15 cellular contexts compared by ENCODE assay signal in genomic region chr1:156551866-156552265, GRCh38. TPM values are rescaled to one million over a fixed set of nuclear protein-coding genes. Genes with fewer than 3 reads are reported as not detected.
DNase-seq lines count a peak whose midpoint lies in the region; ATAC-seq and TF ChIP-seq lines count a peak whose summit lies in the region.
"Had no signal": no experiment of that assay in that cellular context is flagged by ENCODE, and none has a peak within 500 bp of the region (broad histone marks: within the 10 kb centered on the region; RNA-seq: fewer than 3 reads in every experiment).

No MANE protein-coding gene starts in this region.

- H3K27me3 ChIP-seq in IMR-90 (ENCODE audit: control insufficient read depth, insufficient read depth, low read length), result no peaks in the 10 kb centered on the region
- H3K27me3 ChIP-seq in osteoblast (ENCODE audit: insufficient read depth, low read length), result no peaks in the 10 kb centered on the region
- H3K27me3 ChIP-seq: left lung, SJSA1 had no signal

- TF ChIP-seq CTCF in Calu3 (IDR thresholded peaks at IDR 0.05; ENCODE audit: unreplicated experiment), result no peak
- TF ChIP-seq CTCF in IMR-90 (conservative IDR thresholded peaks at IDR 0.05; ENCODE audit: low read depth, low read length), result no peak
- TF ChIP-seq CTCF in osteoblast (IDR thresholded peaks at IDR 0.05; ENCODE audit: extremely low read depth, low read depth, low read length), result no peak
- no peak for TF ChIP-seq CTCF in glutamatergic neuron (IDR thresholded peaks at IDR 0.05; ENCODE audit: partially characterized antibody, unreplicated experiment)

- intact Hi-C loops in Calu3 (cut with micrococcal nuclease; ENCODE audit: unreplicated experiment), result no loop called here
- intact Hi-C loops in IMR-90 (cut with micrococcal nuclease), result no loop called here

- no peak for TF ChIP-seq RAD21 in IMR-90 (IDR thresholded peaks at IDR 0.05; ENCODE audit: low read length)

- dilution Hi-C loops in IMR-90 (cut with HindIII; ENCODE audit: low sequenced_read_pairs, unreplicated experiment), result no loop called here

- TF ChIP-seq POLR2A in IMR-90 (IDR thresholded peaks at IDR 0.05; ENCODE audit: low read depth, low read length), result no peak

- no peak overlapping the region for H3K4me3 Mint-ChIP-seq in Calu3 (ENCODE audit: low read depth, unreplicated experiment)
- no peak overlapping the region for H3K4me3 Mint-ChIP-seq in glutamatergic neuron (ENCODE audit: unreplicated experiment)
- H3K4me3 Mint-ChIP-seq: activated naive CD4-positive, alpha-beta T cell treated with anti-CD3 and anti-CD28 coated beads, Interleukin-2, amount 50 U/mL, for 24 hours had no signal

- H2AK9ac ChIP-seq in IMR-90 (replicated peaks; ENCODE audit: low read depth, low read length, poor library complexity), result no peak overlapping the region

- no peak overlapping the region for H3K23ac ChIP-seq in IMR-90 (ENCODE audit: low read depth, low read length)

- H3K18ac ChIP-seq in IMR-90 (ENCODE audit: low read depth, low read length), result no peak overlapping the region

- no peak overlapping the region for H3K56ac ChIP-seq in IMR-90 (ENCODE audit: extremely low read depth, insufficient read depth, low read length)

- H3K79me2 ChIP-seq in osteoblast (ENCODE audit: insufficient read depth, low read length), result no peaks in the 10 kb centered on the region

- H3K9me3 ChIP-seq in IMR-90 (ENCODE audit: control insufficient read depth, insufficient read depth, low read length) (no peaks in the 10 kb centered on the region), osteoblast (ENCODE audit: low read depth, low read length) (no peaks in the 10 kb centered on the region)
- H3K9me3 ChIP-seq: left lung, SJSA1 had no signal

- CTCF ChIA-PET in Calu3 (lab: Charles Lee), result no interaction called here
- CTCF ChIA-PET in IMR-90 (lab: Yijun Ruan, JAX), result no interaction called here

- H3K27ac ChIP-seq in IMR-90 (ENCODE audit: insufficient read depth, low read length), result no peak overlapping the region
- H3K27ac ChIP-seq in osteoblast (ENCODE audit: low read depth, low read length), result peak overlapping the region; percentile 35
- H3K27ac ChIP-seq: left lung, SJSA1 had no signal

- no peak overlapping the region for H4K5ac ChIP-seq in IMR-90 (ENCODE audit: low read depth, low read length)

- peak; percentile 16 for DNase-seq in Calu3
- DNase-seq in IMR-90, result peak; percentile 19
- DNase-seq in SKM-1 treated with dmso at 0.1 percent for 144 hours (lab: John Stamatoyannopoulos, UW; ENCODE audit: unreplicated experiment), result peak; percentile 78
- DNase-seq in osteoblast (ENCODE audit: insufficient read length, low spot score, missing footprints), result no peak
- no peak for DNase-seq in glutamatergic neuron
- DNase-seq in GF-D8 (lab: John Stamatoyannopoulos, UW), result no peak
- DNase-seq: left lung, NCI-H1436, NCI-H526 had no signal

- in situ Hi-C loops in IMR-90 (cut with MboI; ENCODE audit: low sequenced_read_pairs), result no loop called here

- no peak overlapping the region for H2BK15ac ChIP-seq in IMR-90 (ENCODE audit: low read depth, low read length)

- no peak for ATAC-seq in IMR-90 (ENCODE audit: low read depth)
- no peak for ATAC-seq in GM18511 (IDR thresholded peaks at IDR 0.05; ENCODE audit: unreplicated experiment)
- ATAC-seq: left lung, sciatic nerve had no signal

- H3K4me3 ChIP-seq in IMR-90 (ENCODE audit: insufficient read depth, low read depth, low read length) (no peak overlapping the region), osteoblast (ENCODE audit: insufficient read depth, low read length) (no peak overlapping the region)
- H3K4me3 ChIP-seq: left lung, SJSA1 had no signal

- H3K27me3 Mint-ChIP-seq in Calu3 (ENCODE audit: unreplicated experiment) (no peaks in the 10 kb centered on the region), glutamatergic neuron (ENCODE audit: unreplicated experiment) (peaks cover 6% of the 10 kb centered on the region)
- H3K27me3 Mint-ChIP-seq: activated naive CD4-positive, alpha-beta T cell treated with anti-CD3 and anti-CD28 coated beads, Interleukin-2, amount 50 U/mL, for 24 hours had no signal

- 0 out of 2 replicates have a peak overlapping the region, but pooled peaks have one; percentile 46 for H2AK5ac ChIP-seq in IMR-90 (ENCODE audit: low read depth, low read length)

- H4K20me1 ChIP-seq in IMR-90 (ENCODE audit: insufficient read depth, low read length), result no peaks in the 10 kb centered on the region
- H4K20me1 ChIP-seq in osteoblast (ENCODE audit: insufficient read depth, low read length), result no peaks in the 10 kb centered on the region

- H3K9me3 Mint-ChIP-seq in Calu3 (ENCODE audit: low read depth, unreplicated experiment) (no peaks in the 10 kb centered on the region), glutamatergic neuron (ENCODE audit: unreplicated experiment) (peaks cover 8% of the 10 kb centered on the region)
- H3K9me3 Mint-ChIP-seq: activated naive CD4-positive, alpha-beta T cell treated with anti-CD3 and anti-CD28 coated beads, Interleukin-2, amount 50 U/mL, for 24 hours had no signal

- H3K4me2 ChIP-seq in IMR-90 (ENCODE audit: low read depth, low read length) (no peak overlapping the region), osteoblast (ENCODE audit: insufficient read depth, low read length) (no peak overlapping the region)

- H3K36me3 Mint-ChIP-seq in Calu3 (ENCODE audit: insufficient read depth, unreplicated experiment) (peaks cover 23% of the 10 kb centered on the region), glutamatergic neuron (ENCODE audit: unreplicated experiment) (peaks cover 4% of the 10 kb centered on the region)
- H3K36me3 Mint-ChIP-seq: activated naive CD4-positive, alpha-beta T cell treated with anti-CD3 and anti-CD28 coated beads, Interleukin-2, amount 50 U/mL, for 24 hours had no signal

- no peak overlapping the region for H2BK5ac ChIP-seq in IMR-90 (ENCODE audit: low read depth, low read length, poor library complexity, severe bottlenecking)

- H2BK120ac ChIP-seq in IMR-90 (ENCODE audit: low read depth, low read length), result no peak overlapping the region

- peaks cover 19% of the 10 kb centered on the region for H3K4me1 Mint-ChIP-seq in Calu3 (ENCODE audit: low read depth, unreplicated experiment)
- no peaks in the 10 kb centered on the region for H3K4me1 Mint-ChIP-seq in glutamatergic neuron (ENCODE audit: low read depth, unreplicated experiment)
- H3K4me1 Mint-ChIP-seq: activated naive CD4-positive, alpha-beta T cell treated with anti-CD3 and anti-CD28 coated beads, Interleukin-2, amount 50 U/mL, for 24 hours had no signal

- H3K27ac Mint-ChIP-seq in Calu3 (ENCODE audit: unreplicated experiment) (no peak overlapping the region), glutamatergic neuron (ENCODE audit: unreplicated experiment) (no peak overlapping the region)
- H3K27ac Mint-ChIP-seq: activated naive CD4-positive, alpha-beta T cell treated with anti-CD3 and anti-CD28 coated beads, Interleukin-2, amount 50 U/mL, for 24 hours had no signal

- no peaks in the 10 kb centered on the region for H3K4me1 ChIP-seq in IMR-90 (ENCODE audit: control insufficient read depth, insufficient read depth, low read length)
- H3K4me1 ChIP-seq in osteoblast (ENCODE audit: insufficient read depth, low read length), result peaks cover 8% of the 10 kb centered on the region

- BruUV-seq in Calu3 (replicated peaks; lab: Mats Ljungman, UMichigan) (no TSS peak), IMR-90 (replicated peaks; lab: Mats Ljungman, UMichigan) (no TSS peak)

- H2AFZ ChIP-seq in IMR-90 (replicated peaks; ENCODE audit: low read length, poor library complexity) (no peak overlapping the region), osteoblast (ENCODE audit: low read length) (peak overlapping the region; percentile 54)

- POLR2A ChIA-PET in IMR-90 (lab: Charles Lee; ENCODE audit: unreplicated experiment), result no interaction called here

- no peak overlapping the region for H3K9ac ChIP-seq in IMR-90 (ENCODE audit: low read depth, low read length)

- H3K14ac ChIP-seq in IMR-90 (replicated peaks; ENCODE audit: low read depth, low read length), result peak overlapping the region; percentile 63

- H3K36me3 ChIP-seq in IMR-90 (ENCODE audit: control insufficient read depth, insufficient read depth, low read length) (peaks cover 12% of the 10 kb centered on the region), osteoblast (ENCODE audit: insufficient read depth, low read length) (peaks cover 49% of the 10 kb centered on the region)

- no peak overlapping the region for H3K4ac ChIP-seq in IMR-90 (ENCODE audit: low read depth, low read length)

- H3K9me1 ChIP-seq in IMR-90 (ENCODE audit: insufficient read depth, low read length), result peaks cover 13% of the 10 kb centered on the region

- no peak overlapping the region for H4K8ac ChIP-seq in IMR-90 (ENCODE audit: low read depth in 2 of 2, low read length in 2 of 2)

- H2BK20ac ChIP-seq in IMR-90 (ENCODE audit: low read depth, low read length), result no peak overlapping the region

- 90% methylated on average over 2 of the region's 6 CpGs; no CpG with 5 or more reads in 1 of the 2 experiments for whole genome bisulfite sequencing in IMR-90 (ENCODE audit: extremely low coverage in 2 of 2, insufficient read length in 1 of 2), 2 experiments

- H3K79me1 ChIP-seq in IMR-90 (ENCODE audit: low read depth in 1 of 2, low read length in 2 of 2), result peaks cover 0 to 22% of the 10 kb centered on the region in 2 experiments; a peak in 3 of 4 replicates

- no peak overlapping the region for H4K91ac ChIP-seq in IMR-90 (ENCODE audit: insufficient read depth, low read depth, low read length)

RNA-seq across cellular contexts. Expression of gene IQGAP3, which starts 20.5 kb away (rescaled TPM):
- 66.2 and 93.6 TPM in 2 replicates for total RNA-seq in Calu3 (2022)
- total RNA-seq in IMR-90 (2012; rRNA removed), result 13.6 TPM in 2 replicates
- polyA plus RNA-seq in IMR-90 (2012; rRNA removed), result 12.5 and 14.9 TPM in 2 replicates
- 3.7 TPM in 2 replicates for polyA plus RNA-seq in IMR-90 (2012; cell fraction: cytosol; rRNA removed)
- 54.5 and 78.1 TPM in 2 replicates for polyA plus RNA-seq in IMR-90 (2012; cell fraction: nucleus; rRNA removed; ENCODE audit: low replicate concordance)
- 2.9 and 3.5 TPM in 2 replicates for total RNA-seq in osteoblast
- 6.1 TPM for total RNA-seq in glutamatergic neuron (ENCODE audit: unreplicated experiment)
- polyA plus RNA-seq: neural cell had no signal

RNA-seq across cellular contexts. Expression of gene TTC24, which starts 27.7 kb away (rescaled TPM):
- total RNA-seq in Calu3 (2022) (not detected in 2 replicates), IMR-90 (2012; rRNA removed) (not detected in 2 replicates), osteoblast (not detected in 2 replicates), glutamatergic neuron (ENCODE audit: unreplicated experiment) (not detected)
- polyA plus RNA-seq in IMR-90 (2012; rRNA removed), result not detected in 2 replicates
- polyA plus RNA-seq in IMR-90 (2012; cell fraction: cytosol; rRNA removed), result not detected in 2 replicates
- polyA plus RNA-seq in IMR-90 (2012; cell fraction: nucleus; rRNA removed; ENCODE audit: low replicate concordance), result not detected in 2 replicates
- total RNA-seq: cerebellum, left lung, sciatic nerve, SJSA1 had no signal
- polyA plus RNA-seq: neural cell had no signal

RNA-seq across cellular contexts. Expression of gene NAXE, which starts 39.7 kb away (rescaled TPM):
- total RNA-seq in Calu3 (2022) (129 and 143 TPM in 2 replicates), IMR-90 (2012; rRNA removed) (70.3 and 74.2 TPM in 2 replicates), osteoblast (54.8 and 63.7 TPM in 2 replicates), glutamatergic neuron (ENCODE audit: unreplicated experiment) (44.5 TPM)
- polyA plus RNA-seq in IMR-90 (2012; rRNA removed), result 60.6 and 61.0 TPM in 2 replicates
- polyA plus RNA-seq in IMR-90 (2012; cell fraction: cytosol; rRNA removed), result 63.8 and 76.0 TPM in 2 replicates
- polyA plus RNA-seq in IMR-90 (2012; cell fraction: nucleus; rRNA removed; ENCODE audit: low replicate concordance), result 25.3 and 30.2 TPM in 2 replicates

RNA-seq across cellular contexts. Expression of gene GPATCH4, which starts 49.4 kb away (rescaled TPM):
- total RNA-seq in Calu3 (2022), result 52.4 and 57.0 TPM in 2 replicates
- 30.8 and 41.8 TPM in 2 replicates for total RNA-seq in IMR-90 (2012; rRNA removed)
- 26.6 and 32.6 TPM in 2 replicates for polyA plus RNA-seq in IMR-90 (2012; rRNA removed)
- 13.1 and 14.7 TPM in 2 replicates for polyA plus RNA-seq in IMR-90 (2012; cell fraction: cytosol; rRNA removed)
- polyA plus RNA-seq in IMR-90 (2012; cell fraction: nucleus; rRNA removed; ENCODE audit: low replicate concordance), result 16.3 and 33.1 TPM in 2 replicates
- total RNA-seq in osteoblast, result 8.0 and 11.2 TPM in 2 replicates
- total RNA-seq in glutamatergic neuron (ENCODE audit: unreplicated experiment), result 13.2 TPM

RNA-seq across cellular contexts. Expression of gene MEF2D, which starts 51.3 kb away (rescaled TPM):
- 48.4 and 54.1 TPM in 2 replicates for total RNA-seq in Calu3 (2022)
- 2.9 and 3.6 TPM in 2 replicates for total RNA-seq in IMR-90 (2012; rRNA removed)
- 20.0 and 25.0 TPM in 2 replicates for polyA plus RNA-seq in IMR-90 (2012; rRNA removed)
- 10.9 and 27.6 TPM in 2 replicates for polyA plus RNA-seq in IMR-90 (2012; cell fraction: cytosol; rRNA removed)
- polyA plus RNA-seq in IMR-90 (2012; cell fraction: nucleus; rRNA removed; ENCODE audit: low replicate concordance), result 80.1 and 88.5 TPM in 2 replicates
- total RNA-seq in osteoblast, result 12.4 and 14.1 TPM in 2 replicates
- 50.0 TPM for total RNA-seq in glutamatergic neuron (ENCODE audit: unreplicated experiment)

Comparison
In these comparisons a context has a peak if more than half of its experiments do, and no peak if none do; other contexts are left out.
1. DNase-seq: peak in Calu3 (single experiment), IMR-90 (single experiment) and SKM-1 treated with dmso at 0.1 percent for 144 hours (single experiment); none in osteoblast (single experiment), glutamatergic neuron (single experiment) and GF-D8 (single experiment).